In the genomic region with DNA sequence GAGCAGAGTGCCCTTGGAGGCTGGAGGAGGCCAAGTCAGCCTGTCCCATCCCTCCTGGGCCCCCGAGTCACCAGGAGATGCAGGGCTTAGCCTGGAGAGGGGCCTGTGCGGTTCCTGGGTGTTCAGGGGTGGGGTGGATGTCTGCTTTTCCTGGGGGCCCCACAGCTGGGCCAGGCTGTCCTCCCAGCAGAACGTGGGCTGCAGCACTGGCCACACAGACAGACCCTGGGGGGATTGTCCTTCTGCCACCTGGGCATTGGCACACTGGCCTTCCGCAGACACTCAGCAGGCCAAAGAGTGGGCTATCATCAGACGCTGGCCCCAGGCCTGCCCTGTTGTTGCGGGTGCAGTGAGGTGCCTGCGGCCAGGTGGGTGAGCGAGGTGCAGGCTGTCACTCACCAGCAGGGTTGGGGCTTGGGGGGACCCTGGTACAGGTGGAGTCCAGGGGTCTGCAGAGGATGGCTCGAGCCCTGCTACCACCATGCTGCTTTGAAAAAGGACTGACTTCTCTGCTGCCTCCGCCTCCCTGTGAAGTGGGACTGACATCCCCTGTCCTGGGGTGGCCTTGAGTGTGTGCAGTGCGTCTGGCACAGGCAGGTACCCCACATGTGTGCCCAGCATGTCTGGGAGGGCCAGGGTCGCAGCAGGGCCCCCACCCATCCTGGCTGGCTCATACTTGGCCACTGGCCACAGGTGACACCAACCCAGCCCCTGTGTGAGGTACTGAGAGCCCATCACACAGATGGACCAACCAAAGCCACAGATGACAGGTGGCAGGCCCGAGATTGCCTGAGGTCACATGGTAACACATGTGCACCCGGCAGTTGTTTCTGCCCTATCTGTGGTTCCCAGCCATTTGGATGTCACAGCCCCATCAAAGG, we compare ENCODE assay signal across 1 cellular context.
TF ChIP-seq lines count a peak whose summit lies in the region.

No MANE protein-coding gene starts in this region.

TF ChIP-seq in H1, 55 proteins besides CTCF, POLR2A, EP300 and RAD21:
- TF ChIP-seq RNF2 (IDR thresholded peaks at IDR 0.05; ENCODE audit: borderline replicate concordance, low read depth, low read length, missing control alignments, poor library complexity, severe bottlenecking) (no peak), YY1 (IDR thresholded peaks at IDR 0.05; ENCODE audit: low read depth, low read length) (no peak), HDAC6 (IDR thresholded peaks at IDR 0.05; ENCODE audit: low read depth, low read length) (no peak), ZNF274 (IDR thresholded peaks at IDR 0.05; ENCODE audit: borderline replicate concordance, extremely low read depth, low read length) (no peak), GABPA (IDR thresholded peaks at IDR 0.05; ENCODE audit: borderline replicate concordance, insufficient read depth, low read length) (no peak), JUN (IDR thresholded peaks at IDR 0.05; ENCODE audit: low read depth, low read length) (no peak), KDM5A (IDR thresholded peaks at IDR 0.05; ENCODE audit: low read length) (no peak), SIX5 (IDR thresholded peaks at IDR 0.05; ENCODE audit: low read depth, low read length) (no peak), RFX5 (IDR thresholded peaks at IDR 0.05; ENCODE audit: borderline replicate concordance, low read depth, low read length) (no peak), ASH2L (IDR thresholded peaks at IDR 0.05; ENCODE audit: low read length) (no peak), CBX8 (IDR thresholded peaks at IDR 0.05; ENCODE audit: borderline replicate concordance, low read depth, low read length) (no peak), KDM4A (IDR thresholded peaks at IDR 0.05; ENCODE audit: low read depth, low read length, severe bottlenecking) (no peak), SRF (IDR thresholded peaks at IDR 0.05; ENCODE audit: low read depth, low read length) (no peak), KDM1A (IDR thresholded peaks at IDR 0.05; ENCODE audit: borderline replicate concordance, low read length) (no peak), SUZ12 (IDR thresholded peaks at IDR 0.05; ENCODE audit: low read length) (no peak), NRF1 (IDR thresholded peaks at IDR 0.05; ENCODE audit: low read depth, low read length) (no peak), SIN3A (conservative IDR thresholded peaks at IDR 0.05 in 1 of 2, IDR thresholded peaks at IDR 0.05 in 1 of 2; ENCODE audit: low read depth in 1 of 2, low read length in 2 of 2) (no peak)
- TF ChIP-seq, protein P1, sequence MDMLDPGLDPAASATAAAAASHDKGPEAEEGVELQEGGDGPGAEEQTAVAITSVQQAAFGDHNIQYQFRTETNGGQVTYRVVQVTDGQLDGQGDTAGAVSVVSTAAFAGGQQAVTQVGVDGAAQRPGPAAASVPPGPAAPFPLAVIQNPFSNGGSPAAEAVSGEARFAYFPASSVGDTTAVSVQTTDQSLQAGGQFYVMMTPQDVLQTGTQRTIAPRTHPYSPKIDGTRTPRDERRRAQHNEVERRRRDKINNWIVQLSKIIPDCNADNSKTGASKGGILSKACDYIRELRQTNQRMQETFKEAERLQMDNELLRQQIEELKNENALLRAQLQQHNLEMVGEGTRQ (IDR thresholded peaks at IDR 0.05; ENCODE audit: low read length): no peak
- TF ChIP-seq, protein P2, sequence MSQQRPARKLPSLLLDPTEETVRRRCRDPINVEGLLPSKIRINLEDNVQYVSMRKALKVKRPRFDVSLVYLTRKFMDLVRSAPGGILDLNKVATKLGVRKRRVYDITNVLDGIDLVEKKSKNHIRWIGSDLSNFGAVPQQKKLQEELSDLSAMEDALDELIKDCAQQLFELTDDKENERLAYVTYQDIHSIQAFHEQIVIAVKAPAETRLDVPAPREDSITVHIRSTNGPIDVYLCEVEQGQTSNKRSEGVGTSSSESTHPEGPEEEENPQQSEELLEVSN (IDR thresholded peaks at IDR 0.05): no peak
- TF ChIP-seq, protein P3, sequence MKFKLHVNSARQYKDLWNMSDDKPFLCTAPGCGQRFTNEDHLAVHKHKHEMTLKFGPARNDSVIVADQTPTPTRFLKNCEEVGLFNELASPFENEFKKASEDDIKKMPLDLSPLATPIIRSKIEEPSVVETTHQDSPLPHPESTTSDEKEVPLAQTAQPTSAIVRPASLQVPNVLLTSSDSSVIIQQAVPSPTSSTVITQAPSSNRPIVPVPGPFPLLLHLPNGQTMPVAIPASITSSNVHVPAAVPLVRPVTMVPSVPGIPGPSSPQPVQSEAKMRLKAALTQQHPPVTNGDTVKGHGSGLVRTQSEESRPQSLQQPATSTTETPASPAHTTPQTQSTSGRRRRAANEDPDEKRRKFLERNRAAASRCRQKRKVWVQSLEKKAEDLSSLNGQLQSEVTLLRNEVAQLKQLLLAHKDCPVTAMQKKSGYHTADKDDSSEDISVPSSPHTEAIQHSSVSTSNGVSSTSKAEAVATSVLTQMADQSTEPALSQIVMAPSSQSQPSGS (IDR thresholded peaks at IDR 0.05; ENCODE audit: low read length): no peak
TF ChIP-seq in H1: peak in this region for 0.
